ENCODE assay signal across 28 cellular contexts in the genomic region with DNA sequence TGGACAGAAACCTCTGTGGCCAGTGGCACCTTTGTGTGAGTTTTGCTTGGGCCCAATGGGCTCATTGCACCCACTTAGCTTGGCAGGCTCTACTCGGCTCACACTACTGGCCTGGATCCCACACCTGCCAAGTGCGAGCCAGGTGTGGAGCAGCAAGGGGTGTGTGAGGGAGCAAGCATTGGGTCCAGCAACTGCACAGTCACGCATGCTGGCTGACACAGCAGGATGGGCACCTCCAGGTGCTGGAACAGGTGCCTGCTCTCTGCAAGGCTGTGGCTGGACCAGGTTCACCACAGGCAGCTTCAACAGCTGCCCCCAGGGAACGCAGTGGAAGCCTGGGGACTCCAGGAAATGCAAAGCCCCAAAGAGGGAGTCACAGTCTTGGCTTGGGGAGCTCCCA.
"Had no signal": no experiment of that assay in that cellular context is flagged by ENCODE, and none has a peak within 500 bp of the region (broad histone marks: within the 10 kb centered on the region; RNA-seq: fewer than 3 reads in every experiment).

No MANE protein-coding gene starts in this region.

- H3K4me1 Mint-ChIP-seq: activated CD4-positive, alpha-beta memory T cell treated with anti-CD3 and anti-CD28 coated beads, Interleukin-2, amount 10 ng/mL, durations not matched to agents 7 days and 5 days; activated CD4-positive, alpha-beta T cell treated with anti-CD3 and anti-CD28 coated beads, Interleukin-2, amount 10 ng/mL, durations not matched to agents 7 days and 5 days; activated T-helper 17 cell treated with anti-CD3 and anti-CD28 coated beads, Interleukin-2, amount 50 U/mL, for 72 hours; WTC11 had no signal

- DNase-seq: activated CD4-positive, alpha-beta memory T cell treated with anti-CD3 and anti-CD28 coated beads, Interleukin-2, amount 10 ng/mL, durations not matched to agents 7 days and 5 days; activated CD4-positive, alpha-beta T cell treated with anti-CD3 and anti-CD28 coated beads for 1 hour; activated CD4-positive, alpha-beta T cell treated with anti-CD3 and anti-CD28 coated beads, Interleukin-2, amount 10 ng/mL, durations not matched to agents 7 days and 5 days; activated CD8-positive, alpha-beta memory T cell treated with anti-CD3 and anti-CD28 coated beads, Interleukin-2, amount 50 U/mL, for 48 hours; activated gamma-delta T cell treated with Interleukin-2 at 50 U/mL for 16 hours; activated naive CD4-positive, alpha-beta T cell treated with anti-CD3 and anti-CD28 coated beads, Interleukin-2, amount 50 U/mL, for 16 hours; activated T-cell treated with anti-CD3 and anti-CD28 coated beads, Interleukin-2, amount 50 U/mL, for 24 hours; amniotic stem cell; brain microvascular endothelial cell; cortex of kidney; effector memory CD8-positive, alpha-beta T cell; erythroblast; gastrocnemius medialis; glutamatergic neuron; left cardiac atrium; left ventricle myocardium superior; nucleus accumbens; right cardiac atrium; stimulated activated CD4-positive, alpha-beta T cell treated with anti-CD3 and anti-CD28 coated beads, Interleukin-15, amount 100 ng/mL, for 24 hours; stimulated activated CD4-positive, alpha-beta T cell treated with anti-CD3 and anti-CD28 coated beads, Interleukin-2, amount 100 ng/mL, for 24 hours; stimulated activated naive CD4-positive, alpha-beta T cell; T-helper 2 cell; testis; transverse colon had no signal

- H2AFZ ChIP-seq: hepatocyte had no signal

- H3K27me3 Mint-ChIP-seq: activated CD4-positive, alpha-beta memory T cell treated with anti-CD3 and anti-CD28 coated beads, Interleukin-2, amount 10 ng/mL, durations not matched to agents 7 days and 5 days; activated CD4-positive, alpha-beta T cell treated with anti-CD3 and anti-CD28 coated beads, Interleukin-2, amount 10 ng/mL, durations not matched to agents 7 days and 5 days; activated T-cell treated with anti-CD3 and anti-CD28 coated beads, Interleukin-2, amount 50 U/mL, for 24 hours had no signal

- H3K4me2 ChIP-seq: hepatocyte had no signal

- H3K4me3 ChIP-seq: gastrocnemius medialis, hepatocyte, testis, transverse colon, vagina had no signal

- H3K27ac ChIP-seq: brain microvascular endothelial cell, gastrocnemius medialis, hepatocyte, testis, transverse colon, vagina had no signal

- ATAC-seq: activated T-helper 17 cell treated with anti-CD3 and anti-CD28 coated beads, Interleukin-2, amount 50 U/mL, for 72 hours; effector memory CD8-positive, alpha-beta T cell; gastrocnemius medialis; left cardiac atrium; left ventricle myocardium superior; right cardiac atrium had no signal

- H3K4me3 Mint-ChIP-seq: activated CD4-positive, alpha-beta memory T cell treated with anti-CD3 and anti-CD28 coated beads, Interleukin-2, amount 10 ng/mL, durations not matched to agents 7 days and 5 days; activated CD4-positive, alpha-beta T cell treated with anti-CD3 and anti-CD28 coated beads, Interleukin-2, amount 10 ng/mL, durations not matched to agents 7 days and 5 days; activated T-cell treated with anti-CD3 and anti-CD28 coated beads, Interleukin-2, amount 50 U/mL, for 24 hours; activated T-helper 17 cell treated with anti-CD3 and anti-CD28 coated beads, Interleukin-2, amount 50 U/mL, for 72 hours; effector memory CD8-positive, alpha-beta T cell; WTC11 had no signal

- H3K27ac Mint-ChIP-seq: activated CD4-positive, alpha-beta memory T cell treated with anti-CD3 and anti-CD28 coated beads, Interleukin-2, amount 10 ng/mL, durations not matched to agents 7 days and 5 days; activated CD4-positive, alpha-beta T cell treated with anti-CD3 and anti-CD28 coated beads, Interleukin-2, amount 10 ng/mL, durations not matched to agents 7 days and 5 days; activated T-cell treated with anti-CD3 and anti-CD28 coated beads, Interleukin-2, amount 50 U/mL, for 24 hours; activated T-helper 17 cell treated with anti-CD3 and anti-CD28 coated beads, Interleukin-2, amount 50 U/mL, for 72 hours; effector memory CD8-positive, alpha-beta T cell; WTC11 had no signal

- H3K9me3 ChIP-seq: gastrocnemius medialis, testis, transverse colon, vagina had no signal

- H3K9me3 Mint-ChIP-seq: activated CD4-positive, alpha-beta memory T cell treated with anti-CD3 and anti-CD28 coated beads, Interleukin-2, amount 10 ng/mL, durations not matched to agents 7 days and 5 days; activated CD4-positive, alpha-beta T cell treated with anti-CD3 and anti-CD28 coated beads, Interleukin-2, amount 10 ng/mL, durations not matched to agents 7 days and 5 days; activated T-helper 17 cell treated with anti-CD3 and anti-CD28 coated beads, Interleukin-2, amount 50 U/mL, for 72 hours; effector memory CD8-positive, alpha-beta T cell had no signal

- H3K27me3 ChIP-seq: brain microvascular endothelial cell, gastrocnemius medialis, hepatocyte, testis, transverse colon, vagina had no signal

- H3K36me3 ChIP-seq: brain microvascular endothelial cell, gastrocnemius medialis, transverse colon, vagina had no signal

- H3K4me1 ChIP-seq: gastrocnemius medialis, testis, transverse colon, vagina had no signal
